Comparison of ENCODE assay signal across 1 cellular context in the genomic region with DNA sequence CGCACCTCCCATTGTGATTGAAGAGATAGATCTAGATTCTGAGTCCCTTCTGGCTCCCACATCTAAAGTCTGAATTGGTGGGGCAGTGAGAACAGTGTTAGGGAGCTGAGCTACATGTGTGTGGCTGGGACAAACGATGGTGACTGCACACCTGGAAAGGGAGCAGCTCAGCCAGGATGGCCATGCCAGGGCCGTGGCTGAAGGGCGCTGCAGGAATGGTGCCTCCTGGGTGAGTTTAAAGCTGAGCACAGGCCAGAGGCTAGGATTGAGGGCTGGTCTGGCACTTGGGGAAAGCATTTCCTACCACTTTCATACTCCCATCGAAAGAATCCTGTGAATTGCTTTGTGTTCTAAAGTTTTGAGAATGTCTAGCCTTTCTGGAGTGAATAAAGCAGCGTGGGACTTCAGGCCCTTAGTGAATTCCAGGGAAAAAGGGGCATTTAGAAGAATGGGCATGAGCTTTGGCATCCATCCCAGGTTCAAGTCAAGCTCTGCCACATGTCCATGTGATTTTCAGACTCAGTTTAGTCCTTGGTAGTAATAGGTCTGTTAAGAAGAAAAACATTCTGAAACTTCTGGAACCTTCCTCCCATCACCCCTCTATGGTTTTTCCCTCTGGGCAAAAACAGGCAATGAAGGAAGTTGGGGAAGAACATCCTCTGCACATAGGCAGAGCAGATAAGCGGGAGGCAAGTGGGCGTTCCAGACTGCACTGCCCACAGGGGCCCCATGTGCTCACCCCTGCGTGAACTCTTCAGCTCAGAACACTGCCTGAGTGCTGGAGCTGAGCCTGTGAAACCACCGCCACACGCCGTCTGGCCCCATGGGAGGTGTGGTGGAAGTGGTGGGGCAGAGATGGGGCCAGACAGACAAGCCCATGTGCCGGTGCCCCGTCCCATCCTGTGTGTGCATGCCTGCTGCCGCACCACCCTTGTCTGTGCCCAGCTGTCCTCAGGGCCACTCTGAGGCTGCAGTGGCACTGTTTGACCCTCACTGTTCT.
TF ChIP-seq lines count a peak whose summit lies in the region.

No MANE protein-coding gene starts in this region.

TF ChIP-seq in SK-N-SH, 30 proteins besides CTCF, POLR2A, EP300 and RAD21 (continued from another document):
- TF ChIP-seq, protein P1, sequence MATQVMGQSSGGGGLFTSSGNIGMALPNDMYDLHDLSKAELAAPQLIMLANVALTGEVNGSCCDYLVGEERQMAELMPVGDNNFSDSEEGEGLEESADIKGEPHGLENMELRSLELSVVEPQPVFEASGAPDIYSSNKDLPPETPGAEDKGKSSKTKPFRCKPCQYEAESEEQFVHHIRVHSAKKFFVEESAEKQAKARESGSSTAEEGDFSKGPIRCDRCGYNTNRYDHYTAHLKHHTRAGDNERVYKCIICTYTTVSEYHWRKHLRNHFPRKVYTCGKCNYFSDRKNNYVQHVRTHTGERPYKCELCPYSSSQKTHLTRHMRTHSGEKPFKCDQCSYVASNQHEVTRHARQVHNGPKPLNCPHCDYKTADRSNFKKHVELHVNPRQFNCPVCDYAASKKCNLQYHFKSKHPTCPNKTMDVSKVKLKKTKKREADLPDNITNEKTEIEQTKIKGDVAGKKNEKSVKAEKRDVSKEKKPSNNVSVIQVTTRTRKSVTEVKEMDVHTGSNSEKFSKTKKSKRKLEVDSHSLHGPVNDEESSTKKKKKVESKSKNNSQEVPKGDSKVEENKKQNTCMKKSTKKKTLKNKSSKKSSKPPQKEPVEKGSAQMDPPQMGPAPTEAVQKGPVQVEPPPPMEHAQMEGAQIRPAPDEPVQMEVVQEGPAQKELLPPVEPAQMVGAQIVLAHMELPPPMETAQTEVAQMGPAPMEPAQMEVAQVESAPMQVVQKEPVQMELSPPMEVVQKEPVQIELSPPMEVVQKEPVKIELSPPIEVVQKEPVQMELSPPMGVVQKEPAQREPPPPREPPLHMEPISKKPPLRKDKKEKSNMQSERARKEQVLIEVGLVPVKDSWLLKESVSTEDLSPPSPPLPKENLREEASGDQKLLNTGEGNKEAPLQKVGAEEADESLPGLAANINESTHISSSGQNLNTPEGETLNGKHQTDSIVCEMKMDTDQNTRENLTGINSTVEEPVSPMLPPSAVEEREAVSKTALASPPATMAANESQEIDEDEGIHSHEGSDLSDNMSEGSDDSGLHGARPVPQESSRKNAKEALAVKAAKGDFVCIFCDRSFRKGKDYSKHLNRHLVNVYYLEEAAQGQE (IDR thresholded peaks at IDR 0.05; ENCODE audit: low read depth, low read length) = no peak
- TF ChIP-seq NRF1 (IDR thresholded peaks at IDR 0.05; ENCODE audit: low read depth, low read length) = no peak
TF ChIP-seq in SK-N-SH: peak in this region for 0.
